13 cellular contexts compared by ENCODE assay signal in the genomic region with DNA sequence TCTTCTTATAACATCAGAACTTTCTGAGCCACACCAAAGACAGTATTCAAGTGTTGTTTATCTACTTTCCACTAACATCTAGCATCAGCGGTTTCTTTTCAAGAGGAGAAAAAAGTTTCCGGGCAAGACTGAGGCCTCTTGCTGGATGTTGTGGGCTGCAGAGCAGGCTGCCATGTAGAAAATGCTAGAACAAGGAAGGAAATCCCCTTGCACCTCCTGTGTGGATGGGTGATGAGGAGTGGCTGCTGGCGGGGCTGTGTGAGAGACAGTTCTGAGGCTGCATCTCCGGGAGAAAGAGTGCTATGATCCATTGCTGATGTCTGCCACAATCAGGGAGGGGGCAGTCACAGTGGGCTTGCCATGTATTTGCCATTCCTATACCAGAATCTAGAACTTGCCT. TPM values are rescaled to one million over a fixed set of nuclear protein-coding genes. Genes with fewer than 3 reads are reported as not detected.
A peak's percentile ranks its signal among the peaks of the same experiment; 100 is the strongest.
DNase-seq lines count a peak whose midpoint lies in the region; ATAC-seq lines count a peak whose summit lies in the region.
"Had no signal": no experiment of that assay in that cellular context is flagged by ENCODE, and none has a peak within 500 bp of the region (broad histone marks: within the 10 kb centered on the region; RNA-seq: fewer than 3 reads in every experiment).

No MANE protein-coding gene starts in this region.

- no peak overlapping the region for H3K23ac ChIP-seq in mesenchymal stem cell (ENCODE audit: low read length in 2 of 2)

- H3K27ac ChIP-seq in mesenchymal stem cell (ENCODE audit: low read length, poor library complexity, severe bottlenecking), result no peak overlapping the region

- peak; percentile 94 for ATAC-seq in T-helper 17 cell
- ATAC-seq in effector memory CD8-positive, alpha-beta T cell (replicated peaks), result peak; percentile 24
- no peak for ATAC-seq in GM19467 (IDR thresholded peaks at IDR 0.05; ENCODE audit: unreplicated experiment)
- ATAC-seq: stimulated activated memory B cell treated with anti-CD40 and anti-IgM and Interleukin-4, amounts not matched to agents 10 μg/mL and 1 μg/mL and 100 μg/mL, for 72 hours had no signal

- H3K4me1 Mint-ChIP-seq in T-helper 17 cell, result peaks cover 39% of the 10 kb centered on the region
- H3K4me1 Mint-ChIP-seq in effector memory CD8-positive, alpha-beta T cell (ENCODE audit: low read depth in 2 of 2), result peaks cover 0 to 2% of the 10 kb centered on the region in 2 donors

- no peak overlapping the region for H3K9ac ChIP-seq in mesenchymal stem cell (ENCODE audit: low read length)

- no peak overlapping the region for H4K91ac ChIP-seq in mesenchymal stem cell (ENCODE audit: low read length)

- no peaks in the 10 kb centered on the region for H3K4me1 ChIP-seq in mesenchymal stem cell (ENCODE audit: control insufficient read depth, insufficient read depth, low read depth, low read length)

- no peak overlapping the region for H2BK5ac ChIP-seq in mesenchymal stem cell (ENCODE audit: low read depth, low read length, poor library complexity, severe bottlenecking)

- H3K14ac ChIP-seq in mesenchymal stem cell (ENCODE audit: low read length in 2 of 2), result no peak overlapping the region

- H3K4ac ChIP-seq in mesenchymal stem cell (ENCODE audit: low read depth in 1 of 2, low read length in 2 of 2), result no peak overlapping the region

- peaks cover 8 to 23% of the 10 kb centered on the region in 2 experiments for H3K27me3 ChIP-seq in mesenchymal stem cell (ENCODE audit: control insufficient read depth in 1 of 2, insufficient read depth in 1 of 2, low read length in 2 of 2)

- no peak overlapping the region for H3K4me2 ChIP-seq in mesenchymal stem cell (ENCODE audit: low read length, poor library complexity, severe bottlenecking)

- no peaks in the 10 kb centered on the region for H3K79me1 ChIP-seq in mesenchymal stem cell (replicated peaks; ENCODE audit: low read length, poor library complexity, severe bottlenecking)

- no peak overlapping the region for H4K8ac ChIP-seq in mesenchymal stem cell (ENCODE audit: low read length)

- peak overlapping the region; percentile 71 for H3K4me3 Mint-ChIP-seq in T-helper 17 cell
- H3K4me3 Mint-ChIP-seq in effector memory CD8-positive, alpha-beta T cell, result no peak overlapping the region
- H3K4me3 Mint-ChIP-seq: stimulated activated memory B cell treated with anti-CD40 and anti-IgM and Interleukin-4, amounts not matched to agents 10 μg/mL and 1 μg/mL and 100 μg/mL, for 72 hours had no signal

- H3K27me3 Mint-ChIP-seq in T-helper 17 cell, result no peaks in the 10 kb centered on the region
- peaks cover 0 to 24% of the 10 kb centered on the region in 2 donors for H3K27me3 Mint-ChIP-seq in effector memory CD8-positive, alpha-beta T cell

- no peak overlapping the region for H2BK120ac ChIP-seq in mesenchymal stem cell (ENCODE audit: low read depth, low read length)

- no peaks in the 10 kb centered on the region for H3K9me3 Mint-ChIP-seq in effector memory CD8-positive, alpha-beta T cell
- H3K9me3 Mint-ChIP-seq: stimulated activated memory B cell treated with anti-CD40 and anti-IgM and Interleukin-4, amounts not matched to agents 10 μg/mL and 1 μg/mL and 100 μg/mL, for 72 hours had no signal

- no peak overlapping the region for H2AK5ac ChIP-seq in mesenchymal stem cell (ENCODE audit: low read length, severe bottlenecking)

- no peaks in the 10 kb centered on the region for H3K36me3 Mint-ChIP-seq in T-helper 17 cell (ENCODE audit: low read depth)
- no peaks in the 10 kb centered on the region for H3K36me3 Mint-ChIP-seq in effector memory CD8-positive, alpha-beta T cell (ENCODE audit: insufficient read depth)
- H3K36me3 Mint-ChIP-seq: stimulated activated memory B cell treated with anti-CD40 and anti-IgM and Interleukin-4, amounts not matched to agents 10 μg/mL and 1 μg/mL and 100 μg/mL, for 72 hours had no signal

- H3K36me3 ChIP-seq in mesenchymal stem cell (ENCODE audit: control insufficient read depth in 1 of 2, insufficient read depth in 2 of 2, low read depth in 1 of 2, low read length in 2 of 2), result no peaks in the 10 kb centered on the region

- H3K9me3 ChIP-seq in T-helper 17 cell (ENCODE audit: control insufficient read depth, low read length, poor library complexity, severe bottlenecking), result no peaks in the 10 kb centered on the region
- no peaks in the 10 kb centered on the region for H3K9me3 ChIP-seq in mesenchymal stem cell (ENCODE audit: control insufficient read depth, low read length)

- H2BK15ac ChIP-seq in mesenchymal stem cell (ENCODE audit: low read depth, poor library complexity, severe bottlenecking), result no peak overlapping the region

- DNase-seq in T-helper 17 cell, result peak in 2 of 3 donors; percentile 9 to 17
- DNase-seq in activated T-cell treated with anti-CD3 and anti-CD28 coated beads for 48 hours (ENCODE audit: low read depth), result peak; percentile 35
- DNase-seq in effector memory CD8-positive, alpha-beta T cell, result no peak
- DNase-seq in stimulated activated CD8-positive, alpha-beta memory T cell treated with anti-CD3 and anti-CD28 coated beads, Interleukin-7, amount 100 ng/mL, for 4 hours (ENCODE audit: low read depth in 2 of 2), result peak; percentile 8 to 24
- no peak for DNase-seq in SIG-M5 (lab: John Stamatoyannopoulos, UW)
- DNase-seq in mesenchymal stem cell, result no peak
- DNase-seq in SW 1271 (lab: John Stamatoyannopoulos, UW), result no peak
- DNase-seq: activated CD4-positive, CD25-positive, alpha-beta regulatory T cell treated with anti-CD3 and anti-CD28 coated beads, Interleukin-2, amount 50 U/mL, for 72 hours; NCI-H1417 treated with DMSO at 0.1 percent for 48 hours; NCI-H526 treated with DMSO at 0.1 percent for 48 hours; Right ventricle myocardium superior had no signal

- H2BK12ac ChIP-seq in mesenchymal stem cell (ENCODE audit: low read length in 2 of 2), result no peak overlapping the region

- H3K4me3 ChIP-seq in mesenchymal stem cell (ENCODE audit: insufficient read depth in 1 of 2, low read depth in 1 of 2, low read length in 2 of 2), result no peak overlapping the region

- H2AFZ ChIP-seq in mesenchymal stem cell (ENCODE audit: low read depth, low read length), result no peak overlapping the region

- 92% methylated on average over 4 of the region's 4 CpGs for WGBS in mesenchymal stem cell

- no peak overlapping the region for H3K18ac ChIP-seq in mesenchymal stem cell (ENCODE audit: low read depth in 1 of 2, low read length in 2 of 2)

- peak overlapping the region; percentile 94 for H3K27ac Mint-ChIP-seq in T-helper 17 cell
- peak overlapping the region in 1 of 2 donors; percentile 2 for H3K27ac Mint-ChIP-seq in effector memory CD8-positive, alpha-beta T cell
- H3K27ac Mint-ChIP-seq: stimulated activated memory B cell treated with anti-CD40 and anti-IgM and Interleukin-4, amounts not matched to agents 10 μg/mL and 1 μg/mL and 100 μg/mL, for 72 hours had no signal

RNA-seq across cellular contexts. Expression of a gene that starts 37.8 kb away (rescaled TPM):
- total RNA-seq in T-helper 17 cell, result 100 to 1,000 TPM; 140 to 149 TPM
- polyA plus RNA-seq in mesenchymal stem cell (2013, experiment 1 of 2), result 121 TPM
- 123 TPM for polyA plus RNA-seq in mesenchymal stem cell (2013, experiment 2 of 2)

Comparison
In these comparisons a context has a peak if more than half of its experiments do, and no peak if none do; other contexts are left out.
1. DNase-seq: peak in T-helper 17 cell (2 of 3), activated T-cell treated with anti-CD3 and anti-CD28 coated beads for 48 hours (single experiment) and stimulated activated CD8-positive, alpha-beta memory T cell treated with anti-CD3 and anti-CD28 coated beads, Interleukin-7, amount 100 ng/mL, for 4 hours (2 of 2); none in effector memory CD8-positive, alpha-beta T cell (0 of 3), SIG-M5 (single experiment), mesenchymal stem cell (single experiment) and SW 1271 (0 of 2).